ENCODE assay signal across 9 cellular contexts in genomic region chr3:10299679-10300078, GRCh38. TPM values are rescaled to one million over a fixed set of nuclear protein-coding genes. Genes with fewer than 3 reads are reported as not detected.
DNase-seq lines count a peak whose midpoint lies in the region; ATAC-seq, FAIRE-seq and TF ChIP-seq lines count a peak whose summit lies in the region.
"Had no signal": no experiment of that assay in that cellular context is flagged by ENCODE, and none has a peak within 500 bp of the region (broad histone marks: within the 10 kb centered on the region; RNA-seq: fewer than 3 reads in every experiment).

No MANE protein-coding gene starts in this region.

- 74 to 81% (median 75%) methylated on average over 6 of the region's 6 CpGs for WGBS in adrenal gland, 4 donors

- CTCF ChIA-PET in CD8-positive, alpha-beta T cell (lab: Charles Lee): no interaction called here
- CTCF ChIA-PET in endothelial cell of umbilical vein (lab: Charles Lee): interaction anchor here (0.6 to 1.1 kb wide), 5 partner anchors 9 to 367 kb away, joined by 3 to 6 read pairs (median 3); no protein-coding TSS in a partner anchor

- H3K4me2 ChIP-seq in endothelial cell of umbilical vein (ENCODE audit: insufficient read depth, low read length): no peak overlapping the region

- no peaks in the 10 kb centered on the region for H4K20me1 ChIP-seq in endothelial cell of umbilical vein (replicated peaks; ENCODE audit: control insufficient read depth, extremely low read depth, insufficient read depth, low read length)

- H3K9me3 ChIP-seq in CD8-positive, alpha-beta T cell (ENCODE audit: low read length): no peaks in the 10 kb centered on the region
- H3K9me3 ChIP-seq in endothelial cell of umbilical vein (replicated peaks; ENCODE audit: control insufficient read depth, insufficient read depth, low read length) (no peaks in the 10 kb centered on the region), adrenal gland (replicated peaks in 1 of 3) (no peaks in the 10 kb centered on the region), Peyer's patch (no peaks in the 10 kb centered on the region)

- no peak overlapping the region for H2AFZ ChIP-seq in endothelial cell of umbilical vein (ENCODE audit: low read depth, low read length)

- H3K27ac Mint-ChIP-seq in CD8-positive, alpha-beta T cell: peak overlapping the region; percentile 81

- intact Hi-C loops in CD8-positive, alpha-beta T cell (cut with DNase I, micrococcal nuclease): no loop called here
- intact Hi-C loops in endothelial cell of umbilical vein (cut with micrococcal nuclease): no loop called here
- intact Hi-C loops in adrenal gland (cut with DNase I): no loop called here

- BruUV-seq in endothelial cell of umbilical vein (replicated peaks; lab: Mats Ljungman, UMichigan): no TSS peak

- no peaks in the 10 kb centered on the region for H3K9me3 Mint-ChIP-seq in CD8-positive, alpha-beta T cell
- H3K9me3 Mint-ChIP-seq: brain had no signal

- no peaks in the 10 kb centered on the region for H3K9me1 ChIP-seq in endothelial cell of umbilical vein (replicated peaks; ENCODE audit: control insufficient read depth, extremely low read depth, insufficient read depth, low read length)

- POLR2A ChIA-PET in CD8-positive, alpha-beta T cell (lab: Charles Lee): no interaction called here
- POLR2A ChIA-PET in endothelial cell of umbilical vein (lab: Charles Lee): no interaction called here

- H3K79me2 ChIP-seq in endothelial cell of umbilical vein (ENCODE audit: control insufficient read depth, insufficient read depth, low read length): no peaks in the 10 kb centered on the region

- H3K4me3 Mint-ChIP-seq in CD8-positive, alpha-beta T cell: no peak overlapping the region
- H3K4me3 Mint-ChIP-seq: brain had no signal

- TF ChIP-seq POLR2A in endothelial cell of umbilical vein (IDR thresholded peaks at IDR 0.05; ENCODE audit: low read depth, low read length) (peak; percentile 6), adrenal gland (IDR thresholded peaks at IDR 0.05) (no peak), Peyer's patch (IDR thresholded peaks at IDR 0.05) (no peak)

- H3K27me3 Mint-ChIP-seq in CD8-positive, alpha-beta T cell (ENCODE audit: low read depth): no peaks in the 10 kb centered on the region
- H3K27me3 Mint-ChIP-seq: brain had no signal

- ATAC-seq in CD8-positive, alpha-beta T cell: no peak
- ATAC-seq in HG03342 (IDR thresholded peaks at IDR 0.05; ENCODE audit: unreplicated experiment): peak; percentile 60
- no peak for ATAC-seq in HG03280 (IDR thresholded peaks at IDR 0.05; ENCODE audit: unreplicated experiment)

- no peak overlapping the region for H3K4me3 ChIP-seq in CD8-positive, alpha-beta T cell (ENCODE audit: low read depth, low read length)
- H3K4me3 ChIP-seq in endothelial cell of umbilical vein (replicated peaks in 1 of 3; ENCODE audit: insufficient read depth in 1 of 3, low read depth in 1 of 3, low read length in 3 of 3): no peak overlapping the region
- H3K4me3 ChIP-seq in adrenal gland: no peak overlapping the region
- H3K4me3 ChIP-seq in Peyer's patch: no peak overlapping the region

- no peak overlapping the region for H3K9ac ChIP-seq in endothelial cell of umbilical vein (replicated peaks; ENCODE audit: extremely low read depth, insufficient read depth, low read length)

- peaks cover 30% of the 10 kb centered on the region for H3K36me3 ChIP-seq in CD8-positive, alpha-beta T cell (ENCODE audit: insufficient read depth, low read length)
- H3K36me3 ChIP-seq in endothelial cell of umbilical vein (ENCODE audit: control insufficient read depth in 2 of 2, extremely low read depth in 1 of 2, insufficient read depth in 2 of 2, low read length in 2 of 2) (peaks cover 25 to 44% of the 10 kb centered on the region in 2 experiments), adrenal gland (replicated peaks in 1 of 2) (peaks cover 0 to 53% of the 10 kb centered on the region in 2 donors), Peyer's patch (peaks cover 0 to 61% (median 0%) of the 10 kb centered on the region in 3 donors)

- dilution Hi-C loops in endothelial cell of umbilical vein (cut with MboI; ENCODE audit: extremely low pct_ligation_motif_present, low sequenced_read_pairs): no loop called here

- TF ChIP-seq CTCF in CD8-positive, alpha-beta T cell (IDR thresholded peaks at IDR 0.05): no peak
- TF ChIP-seq CTCF in endothelial cell of umbilical vein (IDR thresholded peaks at IDR 0.05; ENCODE audit: extremely low read depth in 1 of 2, insufficient read depth in 1 of 2, low read depth in 1 of 2, low read length in 2 of 2): no peak
- no peak for TF ChIP-seq CTCF in adrenal gland (IDR thresholded peaks at IDR 0.05)
- no peak for TF ChIP-seq CTCF in Peyer's patch (IDR thresholded peaks at IDR 0.05)

- no peaks in the 10 kb centered on the region for H3K27me3 ChIP-seq in CD8-positive, alpha-beta T cell (ENCODE audit: insufficient read depth, low read length)
- H3K27me3 ChIP-seq in endothelial cell of umbilical vein (ENCODE audit: control insufficient read depth in 2 of 2, insufficient read depth in 2 of 2, low read length in 2 of 2): no peaks in the 10 kb centered on the region
- H3K27me3 ChIP-seq in adrenal gland: no peaks in the 10 kb centered on the region
- no peaks in the 10 kb centered on the region for H3K27me3 ChIP-seq in Peyer's patch

- DNase-seq in CD8-positive, alpha-beta T cell: no peak
- peak; percentile 27 for DNase-seq in GM19238 (ENCODE audit: insufficient read length, low spot score)
- no peak for DNase-seq in endothelial cell of umbilical vein (ENCODE audit: low read depth, low spot score)
- DNase-seq in SHP77 treated with DMSO at 0.1 percent for 48 hours (lab: John Stamatoyannopoulos, UW): no peak
- no peak for DNase-seq in adrenal gland
- DNase-seq in Peyer's patch: no peak

- H3K4me1 Mint-ChIP-seq in CD8-positive, alpha-beta T cell (ENCODE audit: low read depth): peaks cover 9% of the 10 kb centered on the region
- H3K4me1 Mint-ChIP-seq: brain had no signal

- H3K36me3 Mint-ChIP-seq in CD8-positive, alpha-beta T cell: peaks cover 72% of the 10 kb centered on the region

- no peak overlapping the region for H3K27ac ChIP-seq in CD8-positive, alpha-beta T cell (ENCODE audit: low read depth, low read length)
- H3K27ac ChIP-seq in endothelial cell of umbilical vein (ENCODE audit: insufficient read depth, low read depth, low read length) (no peak overlapping the region), adrenal gland (no peak overlapping the region), Peyer's patch (peak overlapping the region in 1 of 4 donors; percentile 17)

- peak; percentile 35 for FAIRE-seq in endothelial cell of umbilical vein (lab: Jason Lieb, UNC)

- no peaks in the 10 kb centered on the region for H3K4me1 ChIP-seq in CD8-positive, alpha-beta T cell (ENCODE audit: insufficient read depth, low read length)
- H3K4me1 ChIP-seq in endothelial cell of umbilical vein (ENCODE audit: control insufficient read depth, extremely low read depth, insufficient read depth, low read length): peaks cover 3% of the 10 kb centered on the region
- peaks cover 0 to 6% of the 10 kb centered on the region in 2 donors for H3K4me1 ChIP-seq in adrenal gland (replicated peaks in 1 of 2)
- peaks cover 0 to 6% (median 0%) of the 10 kb centered on the region in 4 donors for H3K4me1 ChIP-seq in Peyer's patch

TF ChIP-seq in endothelial cell of umbilical vein, 7 proteins besides CTCF, POLR2A, EP300 and RAD21 (continues in another document):
- no peak for TF ChIP-seq MYC (IDR thresholded peaks at IDR 0.05; ENCODE audit: low read depth, low read length)
- no peak for TF ChIP-seq JUN (IDR thresholded peaks at IDR 0.05; ENCODE audit: borderline replicate concordance, insufficient read depth, insufficient read length, low read depth)

RNA-seq across cellular contexts. Expression of gene GHRL, which starts 6.9 kb away (rescaled TPM):
- under 1 TPM in 1 of 2 experiments, not detected in 1; 0.92 TPM for total RNA-seq in CD8-positive, alpha-beta T cell
- total RNA-seq in endothelial cell of umbilical vein: not detected in 2 replicates
- 0.06 TPM in 1 of 2 replicates, not detected in the other for polyA plus RNA-seq in endothelial cell of umbilical vein
- polyA plus RNA-seq in endothelial cell of umbilical vein (2011; cell fraction: cytosol; rRNA removed): not detected in 2 replicates
- polyA plus RNA-seq in endothelial cell of umbilical vein (2011; cell fraction: nucleus; rRNA removed): 0.49 and 35.3 TPM in 2 replicates
- polyA plus RNA-seq in endothelial cell of umbilical vein (2012): not detected in 2 replicates
- not detected in 2 replicates for polyA minus RNA-seq in endothelial cell of umbilical vein
- not detected for polyA minus RNA-seq in endothelial cell of umbilical vein (2011; cell fraction: cytosol; rRNA and poly(A)+ RNA removed)
- polyA minus RNA-seq in endothelial cell of umbilical vein (2011; cell fraction: nucleus; rRNA and poly(A)+ RNA removed): 0.67 TPM in 1 of 2 replicates, not detected in the other
- total RNA-seq in adrenal gland: under 1 TPM in 2 of 8 donors, not detected in 6; 0.70 to 0.97 TPM
- 1 to 10 TPM in 2 of 3 donors, not detected in 1; 1.1 to 2.2 TPM for polyA plus RNA-seq in adrenal gland
- total RNA-seq in Peyer's patch: 1 to 10 TPM in 2 of 4 donors, not detected in 2; 1.6 to 2.9 TPM

RNA-seq across cellular contexts. Expression of gene SEC13, which starts 21.2 kb away (rescaled TPM):
- total RNA-seq in CD8-positive, alpha-beta T cell: 10 to 100 TPM; 92.0 to 92.2 TPM
- total RNA-seq in endothelial cell of umbilical vein: 230 and 231 TPM in 2 replicates
- 245 and 250 TPM in 2 replicates for polyA plus RNA-seq in endothelial cell of umbilical vein
- polyA plus RNA-seq in endothelial cell of umbilical vein (2011; cell fraction: cytosol; rRNA removed): 258 and 279 TPM in 2 replicates
- polyA plus RNA-seq in endothelial cell of umbilical vein (2011; cell fraction: nucleus; rRNA removed): 243 and 264 TPM in 2 replicates
- 200 and 205 TPM in 2 replicates for polyA plus RNA-seq in endothelial cell of umbilical vein (2012)
- 334 and 340 TPM in 2 replicates for polyA minus RNA-seq in endothelial cell of umbilical vein
- polyA minus RNA-seq in endothelial cell of umbilical vein (2011; cell fraction: cytosol; rRNA and poly(A)+ RNA removed): 118 TPM
- 181 and 183 TPM in 2 replicates for polyA minus RNA-seq in endothelial cell of umbilical vein (2011; cell fraction: nucleus; rRNA and poly(A)+ RNA removed)
- 100 to 1,000 TPM in 3 of 8 donors, 10 to 100 TPM in 5; 76.2 to 166 (median 96.0) TPM for total RNA-seq in adrenal gland
- polyA plus RNA-seq in adrenal gland: 100 to 1,000 TPM in 1 of 3 donors, 10 to 100 TPM in 2; 61.0 to 146 (median 70.8) TPM
- 100 to 1,000 TPM; 158 to 251 (median 237) TPM for total RNA-seq in Peyer's patch

RNA-seq across cellular contexts. Expression of gene TATDN2, which starts 51.4 kb away (rescaled TPM):
- total RNA-seq in CD8-positive, alpha-beta T cell: 10 to 100 TPM; 40.2 to 40.3 TPM
- total RNA-seq in endothelial cell of umbilical vein: 26.8 and 31.7 TPM in 2 replicates
- polyA plus RNA-seq in endothelial cell of umbilical vein: 10.6 and 10.7 TPM in 2 replicates
- 14.4 and 15.1 TPM in 2 replicates for polyA plus RNA-seq in endothelial cell of umbilical vein (2011; cell fraction: cytosol; rRNA removed)
- 27.7 and 28.7 TPM in 2 replicates for polyA plus RNA-seq in endothelial cell of umbilical vein (2011; cell fraction: nucleus; rRNA removed)
- 15.4 and 24.8 TPM in 2 replicates for polyA plus RNA-seq in endothelial cell of umbilical vein (2012)
- polyA minus RNA-seq in endothelial cell of umbilical vein: 27.0 and 27.2 TPM in 2 replicates
- 23.9 TPM for polyA minus RNA-seq in endothelial cell of umbilical vein (2011; cell fraction: cytosol; rRNA and poly(A)+ RNA removed)
- 23.7 and 23.8 TPM in 2 replicates for polyA minus RNA-seq in endothelial cell of umbilical vein (2011; cell fraction: nucleus; rRNA and poly(A)+ RNA removed)
- 10 to 100 TPM; 17.3 to 34.8 (median 26.7) TPM for total RNA-seq in adrenal gland
- polyA plus RNA-seq in adrenal gland: 10 to 100 TPM; 14.9 to 22.6 (median 16.7) TPM
- 10 to 100 TPM; 30.3 to 52.8 (median 36.9) TPM for total RNA-seq in Peyer's patch
